Comparison of ENCODE assay signal across 13 cellular contexts in the genomic region with DNA sequence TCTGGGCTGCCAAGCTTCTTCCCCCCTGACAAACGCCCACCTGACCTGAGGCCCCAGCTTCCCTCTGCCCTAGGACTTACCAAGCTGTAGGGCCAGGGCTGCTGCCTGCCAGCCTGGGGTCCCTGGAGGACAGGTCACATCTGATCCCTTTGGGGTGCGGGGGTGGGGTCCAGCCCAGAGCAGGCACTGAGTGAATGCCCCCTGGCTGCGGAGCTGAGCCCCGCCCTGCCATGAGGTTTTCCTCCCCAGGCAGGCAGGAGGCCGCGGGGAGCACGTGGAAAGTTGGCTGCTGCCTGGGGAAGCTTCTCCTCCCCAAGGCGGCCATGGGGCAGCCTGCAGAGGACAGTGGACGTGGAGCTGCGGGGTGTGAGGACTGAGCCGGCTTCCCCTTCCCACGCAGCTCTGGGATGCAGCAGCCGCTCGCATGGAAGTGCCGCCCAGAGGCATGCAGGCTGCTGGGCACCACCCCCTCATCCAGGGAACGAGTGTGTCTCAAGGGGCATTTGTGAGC. TPM values are rescaled to one million over a fixed set of nuclear protein-coding genes. Genes with fewer than 3 reads are reported as not detected.
A peak's percentile ranks its signal among the peaks of the same experiment; 100 is the strongest.
DNase-seq lines count a peak whose midpoint lies in the region; ATAC-seq and TF ChIP-seq lines count a peak whose summit lies in the region.
"Had no signal": no experiment of that assay in that cellular context is flagged by ENCODE, and none has a peak within 500 bp of the region (broad histone marks: within the 10 kb centered on the region; RNA-seq: fewer than 3 reads in every experiment).

No MANE protein-coding gene starts in this region.

- H3K27ac Mint-ChIP-seq in natural killer cell treated with Interleukin-12 subunit alpha and Interleukin-12 subunit beta and Interleukin-15 and Interleukin-18, amount 100 ng/mL, for 72 hours = no peak overlapping the region
- H3K27ac Mint-ChIP-seq in natural killer cell = no peak overlapping the region
- H3K27ac Mint-ChIP-seq: activated naive CD4-positive, alpha-beta T cell treated with anti-CD3 and anti-CD28 coated beads, Interleukin-2, amount 50 U/mL, for 24 hours had no signal

- H3K4me1 Mint-ChIP-seq in natural killer cell treated with Interleukin-12 subunit alpha and Interleukin-12 subunit beta and Interleukin-15 and Interleukin-18, amount 100 ng/mL, for 72 hours (ENCODE audit: low read depth in 2 of 2) = peaks cover 3 to 6% of the 10 kb centered on the region in 2 donors
- H3K4me1 Mint-ChIP-seq in natural killer cell = no peaks in the 10 kb centered on the region
- H3K4me1 Mint-ChIP-seq: activated naive CD4-positive, alpha-beta T cell treated with anti-CD3 and anti-CD28 coated beads, Interleukin-2, amount 50 U/mL, for 24 hours had no signal

- H3K27ac ChIP-seq in foreskin keratinocyte (no peak overlapping the region), aorta (ENCODE audit: low read depth in 1 of 2, low read length in 2 of 2) (no peak overlapping the region)

- no peaks in the 10 kb centered on the region for H3K4me1 ChIP-seq in foreskin keratinocyte
- H3K4me1 ChIP-seq in aorta (ENCODE audit: control insufficient read depth in 1 of 2, insufficient read depth in 2 of 2, low read length in 2 of 2) = no peaks in the 10 kb centered on the region

- intact Hi-C loops in natural killer cell (cut with micrococcal nuclease) = no loop called here
- intact Hi-C loops in aorta (cut with DNase I) = no loop called here

- peaks cover 8 to 15% of the 10 kb centered on the region in 2 donors for H3K27me3 Mint-ChIP-seq in natural killer cell treated with Interleukin-12 subunit alpha and Interleukin-12 subunit beta and Interleukin-15 and Interleukin-18, amount 100 ng/mL, for 72 hours
- peaks cover 6 to 7% of the 10 kb centered on the region in 2 donors for H3K27me3 Mint-ChIP-seq in natural killer cell (ENCODE audit: low read depth in 2 of 2)

- H3K4me3 Mint-ChIP-seq in natural killer cell treated with Interleukin-12 subunit alpha and Interleukin-12 subunit beta and Interleukin-15 and Interleukin-18, amount 100 ng/mL, for 72 hours = no peak overlapping the region
- H3K4me3 Mint-ChIP-seq in natural killer cell = no peak overlapping the region
- H3K4me3 Mint-ChIP-seq: activated naive CD4-positive, alpha-beta T cell treated with anti-CD3 and anti-CD28 coated beads, Interleukin-2, amount 50 U/mL, for 24 hours had no signal

- no peaks in the 10 kb centered on the region for H3K9me3 Mint-ChIP-seq in natural killer cell treated with Interleukin-12 subunit alpha and Interleukin-12 subunit beta and Interleukin-15 and Interleukin-18, amount 100 ng/mL, for 72 hours
- H3K9me3 Mint-ChIP-seq in natural killer cell = no peaks in the 10 kb centered on the region
- H3K9me3 Mint-ChIP-seq: activated naive CD4-positive, alpha-beta T cell treated with anti-CD3 and anti-CD28 coated beads, Interleukin-2, amount 50 U/mL, for 24 hours had no signal

- no peak overlapping the region for H3K4me3 ChIP-seq in aorta (ENCODE audit: low read length in 2 of 2)
- H3K4me3 ChIP-seq: smooth muscle cell had no signal

- no peaks in the 10 kb centered on the region for H3K36me3 ChIP-seq in aorta (ENCODE audit: control insufficient read depth in 1 of 2, insufficient read depth in 2 of 2, low read length in 1 of 2)

- H3K27me3 ChIP-seq in foreskin keratinocyte = peaks cover 7% of the 10 kb centered on the region
- no peaks in the 10 kb centered on the region for H3K27me3 ChIP-seq in aorta (ENCODE audit: control insufficient read depth in 1 of 2, insufficient read depth in 2 of 2, low read length in 1 of 2)

- TF ChIP-seq CTCF in natural killer cell (IDR thresholded peaks at IDR 0.05) = no peak
- TF ChIP-seq CTCF in foreskin keratinocyte (conservative IDR thresholded peaks at IDR 0.05) = no peak

- no peak for ATAC-seq in natural killer cell treated with Interleukin-12 subunit alpha and Interleukin-12 subunit beta and Interleukin-15 and Interleukin-18, amount 100 ng/mL, for 72 hours
- ATAC-seq in natural killer cell = no peak
- ATAC-seq in foreskin keratinocyte = peak; percentile 9
- ATAC-seq in aorta (ENCODE audit: low FRiP score) = peak; percentile 28
- no peak for ATAC-seq in GM18873 (IDR thresholded peaks at IDR 0.05; ENCODE audit: low FRiP score, unreplicated experiment)

- no peaks in the 10 kb centered on the region for H3K9me3 ChIP-seq in aorta (ENCODE audit: control insufficient read depth, low read length)

- no peaks in the 10 kb centered on the region for H3K36me3 Mint-ChIP-seq in natural killer cell treated with Interleukin-12 subunit alpha and Interleukin-12 subunit beta and Interleukin-15 and Interleukin-18, amount 100 ng/mL, for 72 hours
- H3K36me3 Mint-ChIP-seq in natural killer cell = no peaks in the 10 kb centered on the region
- H3K36me3 Mint-ChIP-seq: activated naive CD4-positive, alpha-beta T cell treated with anti-CD3 and anti-CD28 coated beads, Interleukin-2, amount 50 U/mL, for 24 hours had no signal

- peak; percentile 23 for DNase-seq in natural killer cell treated with Interleukin-12 subunit alpha and Interleukin-12 subunit beta and Interleukin-15 and Interleukin-18, amount 100 ng/mL, for 72 hours (ENCODE audit: low spot score)
- no peak for DNase-seq in natural killer cell
- DNase-seq in foreskin keratinocyte = no peak
- peak; percentile 83 for DNase-seq in mesenteric fat pad (ENCODE audit: low spot score)
- DNase-seq in aorta = peak; percentile 50 to 74
- no peak for DNase-seq in inferior parietal cortex (ENCODE audit: extremely low spot score)
- no peak for DNase-seq in AML-193 (lab: John Stamatoyannopoulos, UW)
- DNase-seq: caudate nucleus had no signal

- 26 to 47% methylated on average over 16 of the region's 16 CpGs for WGBS in aorta, 2 donors

RNA-seq across cellular contexts. Expression of gene HTRA3, which starts 37.0 kb away (rescaled TPM):
- total RNA-seq in natural killer cell treated with Interleukin-12 subunit alpha and Interleukin-12 subunit beta and Interleukin-15 and Interleukin-18, amount 100 ng/mL, for 72 hours = not detected
- total RNA-seq in natural killer cell = not detected
- total RNA-seq in foreskin keratinocyte = not detected in 2 replicates
- not detected in 2 replicates for polyA plus RNA-seq in foreskin keratinocyte
- total RNA-seq in mesenteric fat pad = 58.5 TPM
- 100 to 1,000 TPM in 1 of 2 donors, 10 to 100 TPM in 1; 31.8 to 129 TPM for total RNA-seq in aorta
- polyA plus RNA-seq in aorta = 1 to 10 TPM; 1.1 to 5.2 TPM
- total RNA-seq: SK-MEL-5 had no signal
- polyA plus RNA-seq: neural cell had no signal

Comparison
In these comparisons a context has a peak if more than half of its experiments do, and no peak if none do; other contexts are left out.
1. DNase-seq: peak in natural killer cell treated with Interleukin-12 subunit alpha and Interleukin-12 subunit beta and Interleukin-15 and Interleukin-18, amount 100 ng/mL, for 72 hours (single experiment), mesenteric fat pad (single experiment) and aorta (2 of 2); none in natural killer cell (single experiment), foreskin keratinocyte (0 of 2), inferior parietal cortex (single experiment) and AML-193 (0 of 2).
2. ATAC-seq: peak in foreskin keratinocyte (single experiment) and aorta (single experiment); none in natural killer cell treated with Interleukin-12 subunit alpha and Interleukin-12 subunit beta and Interleukin-15 and Interleukin-18, amount 100 ng/mL, for 72 hours (0 of 2), natural killer cell (0 of 3) and GM18873 (single experiment).
3. RNA of gene HTRA3, which starts 37.0 kb away (total RNA-seq): 31.8 to 129 TPM in aorta and 58.5 TPM in mesenteric fat pad (single experiment); not detected in natural killer cell, not detected in natural killer cell treated with Interleukin-12 subunit alpha and Interleukin-12 subunit beta and Interleukin-15 and Interleukin-18, amount 100 ng/mL, for 72 hours and not detected in foreskin keratinocyte; every median in the first group is over 10 times any median in the second.